ENCODE assay signal across 16 cellular contexts in genomic region chr2:226135861-226136548, GRCh38.
DNase-seq lines count a peak whose midpoint lies in the region; ATAC-seq and TF ChIP-seq lines count a peak whose summit lies in the region.
"Had no signal": no experiment of that assay in that cellular context is flagged by ENCODE, and none has a peak within 500 bp of the region (broad histone marks: within the 10 kb centered on the region; RNA-seq: fewer than 3 reads in every experiment).

No MANE protein-coding gene starts in this region.

- H3K36me3 ChIP-seq in mammary epithelial cell (ENCODE audit: insufficient read depth, low read length) (no peaks in the 10 kb centered on the region), breast epithelium (no peaks in the 10 kb centered on the region), RWPE2 (ENCODE audit: low read depth) (no peaks in the 10 kb centered on the region)

- peaks cover 14% of the 10 kb centered on the region for H3K4me1 ChIP-seq in mammary epithelial cell (ENCODE audit: insufficient read depth, low read length)
- no peaks in the 10 kb centered on the region for H3K4me1 ChIP-seq in breast epithelium
- peaks cover 25% of the 10 kb centered on the region for H3K4me1 ChIP-seq in RWPE2 (ENCODE audit: insufficient read depth, poor library complexity, severe bottlenecking)

- H3K9me3 ChIP-seq in mammary epithelial cell (replicated peaks; ENCODE audit: insufficient read depth, low read length) (no peaks in the 10 kb centered on the region), breast epithelium (no peaks in the 10 kb centered on the region), RWPE2 (ENCODE audit: severe bottlenecking) (no peaks in the 10 kb centered on the region)

- H3K79me2 ChIP-seq in mammary epithelial cell (ENCODE audit: insufficient read depth, low read length): no peaks in the 10 kb centered on the region

- dilution Hi-C loops in mammary epithelial cell (cut with HindIII; ENCODE audit: low sequenced_read_pairs): no loop called here

- no peak for ATAC-seq in RWPE2 (ENCODE audit: low read depth)
- no peak for ATAC-seq in GM21619 (IDR thresholded peaks at IDR 0.05; ENCODE audit: unreplicated experiment)

- DNase-seq in mammary epithelial cell (no peak), breast epithelium (ENCODE audit: low spot score in 2 of 2) (no peak), RWPE2 (ENCODE audit: low spot score) (no peak), myocyte (ENCODE audit: low read depth) (peak; percentile 44), NCI-H1105 treated with DMSO at 0.1 percent for 48 hours (lab: John Stamatoyannopoulos, UW) (no peak), NCI-H1694 (lab: John Stamatoyannopoulos, UW) (no peak)
- DNase-seq in activated CD8-positive, alpha-beta memory T cell treated with anti-CD3 and anti-CD28 coated beads, Interleukin-2, amount 50 U/mL, for 4 hours: no peak
- DNase-seq: 8988T; CD4-positive, alpha-beta memory T cell; GDM1; GM23248; NCI-H146; NCI-H226; NCI-H526; T-helper 1 cell had no signal

- intact Hi-C loops in mammary epithelial cell (cut with micrococcal nuclease): loop anchor here (2.0 to 10.0 kb wide), 3 partner anchors 57 to 661 kb away; partner anchors contain the start of gene IRS1
- intact Hi-C loops in breast epithelium (cut with DNase I; ENCODE audit: low total_unique reads): no loop called here

- H3K9ac ChIP-seq in mammary epithelial cell (ENCODE audit: insufficient read depth, low read length): no peak overlapping the region
- H3K9ac ChIP-seq: GM23248 had no signal

- no peak for TF ChIP-seq POLR2A in breast epithelium (IDR thresholded peaks at IDR 0.05)

- no peak overlapping the region for H3K4me2 ChIP-seq in mammary epithelial cell (ENCODE audit: insufficient read depth, low read depth, low read length)

- no TSS peak for BruUV-seq in mammary epithelial cell (replicated peaks; lab: Mats Ljungman, UMichigan)

- H3K27me3 ChIP-seq in mammary epithelial cell (ENCODE audit: insufficient read depth, low read length): no peaks in the 10 kb centered on the region
- no peaks in the 10 kb centered on the region for H3K27me3 ChIP-seq in breast epithelium
- H3K27me3 ChIP-seq in RWPE2 (ENCODE audit: insufficient read depth, poor library complexity, severe bottlenecking): no peaks in the 10 kb centered on the region

- H3K4me3 ChIP-seq in mammary epithelial cell (replicated peaks in 1 of 3; ENCODE audit: insufficient read depth in 1 of 3, low read depth in 2 of 3, low read length in 3 of 3) (no peak overlapping the region), breast epithelium (no peak overlapping the region), RWPE2 (ENCODE audit: severe bottlenecking) (no peak overlapping the region)
- H3K4me3 ChIP-seq: GM23248 had no signal

- no peaks in the 10 kb centered on the region for H4K20me1 ChIP-seq in mammary epithelial cell (ENCODE audit: insufficient read depth, low read length)

- TF ChIP-seq CTCF in mammary epithelial cell (conservative IDR thresholded peaks at IDR 0.05 in 1 of 2, IDR thresholded peaks at IDR 0.05 in 1 of 2; ENCODE audit: extremely low read depth in 1 of 2, insufficient read depth in 1 of 2, low read depth in 1 of 2, low read length in 2 of 2): no peak
- TF ChIP-seq CTCF in breast epithelium (IDR thresholded peaks at IDR 0.05): no peak
- no peak for TF ChIP-seq CTCF in RWPE2 (IDR thresholded peaks at IDR 0.05; ENCODE audit: poor library complexity, severe bottlenecking)

- H2AFZ ChIP-seq in mammary epithelial cell (ENCODE audit: low read depth, low read length): no peak overlapping the region
- H2AFZ ChIP-seq: GM23248 had no signal

- CTCF ChIA-PET in mammary epithelial cell (lab: Charles Lee; ENCODE audit: low non-redundant PET): no interaction called here

- WGBS in mammary epithelial cell (ENCODE audit: low coverage, missing lambda C conversion rate): 96% methylated on average over 3 of the region's 3 CpGs

- H3K27ac ChIP-seq in mammary epithelial cell (ENCODE audit: insufficient read depth, low read depth, low read length) (peak overlapping the region; percentile 95), breast epithelium (no peak overlapping the region), RWPE2 (ENCODE audit: poor library complexity, severe bottlenecking) (peak overlapping the region; percentile 99)
- H3K27ac ChIP-seq: GM23248 had no signal

- in situ Hi-C loops in mammary epithelial cell (cut with MboI; ENCODE audit: low sequenced_read_pairs in 2 of 2): loop anchor here in 1 of 2 donors (10.0 to 25.0 kb wide), 2 partner anchors 249 to 659 kb away; partner anchors contain the start of gene IRS1

Comparison
In these comparisons a context has a peak if more than half of its experiments do, and no peak if none do; other contexts are left out.
1. H3K27ac ChIP-seq: peak in mammary epithelial cell (single experiment) and RWPE2 (single experiment); none in breast epithelium (0 of 2).